ENCODE assay signal across 8 cellular contexts in genomic region chr11:129279326-129280026, GRCh38.
DNase-seq lines count a peak whose midpoint lies in the region; ATAC-seq and TF ChIP-seq lines count a peak whose summit lies in the region.

No MANE protein-coding gene starts in this region.

- TF ChIP-seq CTCF in AG09319 (IDR thresholded peaks at IDR 0.05; ENCODE audit: low read depth, low read length) (no peak; the same call in 1 of the 2 replicates), RWPE1 (conservative IDR thresholded peaks at IDR 0.05; ENCODE audit: low read depth) (0 out of 2 replicates have a peak, but pooled peaks have one; percentile 9), glutamatergic neuron (IDR thresholded peaks at IDR 0.05; ENCODE audit: partially characterized antibody, unreplicated experiment) (no peak), suprapubic skin (IDR thresholded peaks at IDR 0.05) (no peak)

- H3K27ac ChIP-seq in HUES64 (ENCODE audit: low read depth, low read length) (no peak overlapping the region), RWPE1 (peak overlapping the region; percentile 70), suprapubic skin (peak overlapping the region; percentile 80)

- H3K9me3 Mint-ChIP-seq in glutamatergic neuron (ENCODE audit: unreplicated experiment): peaks cover 6% of the 10 kb centered on the region

- POLR2A ChIA-PET in RWPE1 (lab: Yijun Ruan, JAX; ENCODE audit: low non-redundant PET): no interaction called here

- H3K36me3 Mint-ChIP-seq in glutamatergic neuron (ENCODE audit: unreplicated experiment): no peaks in the 10 kb centered on the region

- peak overlapping the region; percentile 75 for H3K9ac ChIP-seq in HUES64 (ENCODE audit: low read depth, low read length)

- H3K4me1 Mint-ChIP-seq in glutamatergic neuron (ENCODE audit: low read depth, unreplicated experiment): peaks cover 39% of the 10 kb centered on the region

- TF ChIP-seq EP300 in suprapubic skin (IDR thresholded peaks at IDR 0.05): no peak

- H3K4me1 ChIP-seq in HUES64 (ENCODE audit: insufficient read depth, low read length): peaks cover 60% of the 10 kb centered on the region
- H3K4me1 ChIP-seq in suprapubic skin: peaks cover 46% of the 10 kb centered on the region

- peak overlapping the region; percentile 70 for H3K27ac Mint-ChIP-seq in glutamatergic neuron (ENCODE audit: unreplicated experiment)

- H3K4me3 ChIP-seq in HUES64 (ENCODE audit: low read length): peak overlapping the region; percentile 83
- H3K4me3 ChIP-seq in suprapubic skin: peak overlapping the region; percentile 74

- H3K27me3 ChIP-seq in HUES64 (ENCODE audit: insufficient read depth, low read length) (peaks cover 22% of the 10 kb centered on the region), suprapubic skin (no peaks in the 10 kb centered on the region)

- peak in 1 of 2 donors; percentile 11 for TF ChIP-seq POLR2A in suprapubic skin (IDR thresholded peaks at IDR 0.05)

- DNase-seq in AG09319 (ENCODE audit: extremely low read depth, low read depth) (peak; percentile 37), RWPE1 (ENCODE audit: low spot score) (peak; percentile 77), glutamatergic neuron (peak; percentile 84), occipital lobe (lab: John Stamatoyannopoulos, UW) (peak; percentile 72), suprapubic skin (ENCODE audit: low spot score in 2 of 2) (peak; percentile 79 to 82)
- DNase-seq in activated naive CD4-positive, alpha-beta T cell treated with anti-CD3 and anti-CD28 coated beads, Interleukin-2, amount 50 U/mL, for 16 hours: peak; percentile 73

- H3K36me3 ChIP-seq in HUES64 (ENCODE audit: insufficient read depth, low read length): no peaks in the 10 kb centered on the region
- H3K36me3 ChIP-seq in suprapubic skin: no peaks in the 10 kb centered on the region

- H3K4me3 Mint-ChIP-seq in glutamatergic neuron (ENCODE audit: unreplicated experiment): peak overlapping the region; percentile 89

- CTCF ChIA-PET in RWPE1 (lab: Yijun Ruan, JAX): interaction anchor here (0.7 kb wide), 1 partner anchor 13 kb away, joined by 3 read pairs; no protein-coding TSS in a partner anchor

- H3K9me3 ChIP-seq in HUES64 (ENCODE audit: insufficient read depth, low read depth, low read length) (no peaks in the 10 kb centered on the region), suprapubic skin (no peaks in the 10 kb centered on the region)

- peak; percentile 62 for ATAC-seq in GM19372 (IDR thresholded peaks at IDR 0.05; ENCODE audit: low read depth, unreplicated experiment)

- peaks cover 5% of the 10 kb centered on the region for H3K27me3 Mint-ChIP-seq in glutamatergic neuron (ENCODE audit: unreplicated experiment)

- under 1% methylated on average over 103 of the region's 103 CpGs for WGBS in HUES64
- WGBS in suprapubic skin: 0% methylated on average over 13 of the region's 103 CpGs
